Comparison of ENCODE assay signal across 20 cellular contexts in genomic region chr11:114586797-114587196, GRCh38. TPM values are rescaled to one million over a fixed set of nuclear protein-coding genes. Genes with fewer than 3 reads are reported as not detected.
DNase-seq lines count a peak whose midpoint lies in the region; ATAC-seq, FAIRE-seq and TF ChIP-seq lines count a peak whose summit lies in the region.
"Had no signal": no experiment of that assay in that cellular context is flagged by ENCODE, and none has a peak within 500 bp of the region (broad histone marks: within the 10 kb centered on the region; RNA-seq: fewer than 3 reads in every experiment).

No MANE protein-coding gene starts in this region.

- H3K27ac ChIP-seq in mesendoderm (ENCODE audit: low read depth, low read length): no peak overlapping the region
- no peak overlapping the region for H3K27ac ChIP-seq in caudate nucleus (ENCODE audit: low read depth, low read length)
- H3K27ac ChIP-seq: heart right ventricle, pancreas, uterus had no signal

- H3K23ac ChIP-seq in mesendoderm (ENCODE audit: low read length): no peak overlapping the region

- H3K18ac ChIP-seq in mesendoderm (ENCODE audit: low read length): no peak overlapping the region

- H3K79me1 ChIP-seq in mesendoderm (ENCODE audit: low read length): no peaks in the 10 kb centered on the region

- H3K4ac ChIP-seq in mesendoderm (ENCODE audit: low read depth, low read length): no peak overlapping the region

- no peak for TF ChIP-seq EP300 in Ishikawa (IDR thresholded peaks at IDR 0.05; ENCODE audit: borderline replicate concordance)

- no peaks in the 10 kb centered on the region for H3K79me2 ChIP-seq in mesendoderm (ENCODE audit: control insufficient read depth, insufficient read depth, low read length)

- no peak overlapping the region for H2BK15ac ChIP-seq in mesendoderm (replicated peaks; ENCODE audit: low read depth)

- no peak overlapping the region for H2BK5ac ChIP-seq in mesendoderm (ENCODE audit: low read length)

- TF ChIP-seq RAD21 in Ishikawa (IDR thresholded peaks at IDR 0.05; ENCODE audit: low read depth): peak; percentile 17; the same call in 1 of the 2 replicates

- no peak overlapping the region for H3K56ac ChIP-seq in mesendoderm (ENCODE audit: low read length)

- no peak overlapping the region for H2AK5ac ChIP-seq in mesendoderm (ENCODE audit: low read length)

- no peaks in the 10 kb centered on the region for H3K36me3 ChIP-seq in adipocyte (ENCODE audit: control insufficient read depth, insufficient read depth, low read length, severe bottlenecking)
- no peaks in the 10 kb centered on the region for H3K36me3 ChIP-seq in mesendoderm (ENCODE audit: control insufficient read depth, insufficient read depth, low read length)
- H3K36me3 ChIP-seq: heart right ventricle, pancreas, uterus had no signal

- no peak overlapping the region for H3K4me2 ChIP-seq in mesendoderm (ENCODE audit: low read length)
- H3K4me2 ChIP-seq: smooth muscle cell had no signal

- no peak overlapping the region for H2BK120ac ChIP-seq in mesendoderm (ENCODE audit: low read depth, low read length)

- DNase-seq in ELF-1 (ENCODE audit: low read depth, low spot score) (peak; percentile 17), adipocyte (ENCODE audit: low read depth) (peak; percentile 7), mesendoderm (peak; percentile 16), frontal cortex (ENCODE audit: low spot score in 2 of 2) (no peak), caudate nucleus (lab: John Stamatoyannopoulos, UW) (no peak)
- DNase-seq: activated CD4-positive, alpha-beta T cell treated with anti-CD3 and anti-CD28 coated beads, Interleukin-2, amount 10 ng/mL, durations not matched to agents 24 days and 14 days; activated naive CD8-positive, alpha-beta T cell treated with anti-CD3 and anti-CD28 coated beads, Interleukin-2, amount 10 ng/mL, durations not matched to agents 7 days and 5 days; CD4-positive, CD25-positive, alpha-beta regulatory T cell; heart right ventricle; mucosa of descending colon; NCI-H2029; NCI-H524 treated with DMSO at 0.1 percent for 48 hours; pancreas; stimulated activated naive CD8-positive, alpha-beta T cell treated with anti-CD3 and anti-CD28 coated beads, Interleukin-15, amount 100 ng/mL, for 72 hours; uterus had no signal

- no peak for FAIRE-seq in frontal cortex (lab: Jason Lieb, UNC)
- FAIRE-seq: pancreas had no signal

- no peak for ATAC-seq in HG02623 (IDR thresholded peaks at IDR 0.05; ENCODE audit: unreplicated experiment)
- ATAC-seq: heart right ventricle; pancreas; stimulated activated naive CD8-positive, alpha-beta T cell treated with anti-CD3 and anti-CD28 coated beads, Interleukin-15, amount 100 ng/mL, for 72 hours had no signal

- WGBS in mesendoderm (ENCODE audit: extremely low coverage, insufficient coverage, low lambda C conversion rate): no CpG with 5 or more reads among the region's 5 CpGs

- no peak overlapping the region for H4K8ac ChIP-seq in mesendoderm (ENCODE audit: low read depth, low read length)

- H4K5ac ChIP-seq in mesendoderm (ENCODE audit: low read length): no peak overlapping the region

- H3K9me3 ChIP-seq in adipocyte (ENCODE audit: control insufficient read depth, low read length): peaks cover 31% of the 10 kb centered on the region

- H3K9ac ChIP-seq in adipocyte (ENCODE audit: low read length) (no peak overlapping the region), mesendoderm (ENCODE audit: low read length) (no peak overlapping the region)

- H3K4me1 ChIP-seq in adipocyte (ENCODE audit: control insufficient read depth, insufficient read depth, low read length) (no peaks in the 10 kb centered on the region), mesendoderm (ENCODE audit: control insufficient read depth, low read depth, low read length) (no peaks in the 10 kb centered on the region)
- H3K4me1 ChIP-seq: heart right ventricle, pancreas, uterus had no signal

- no peak overlapping the region for H3K4me3 ChIP-seq in adipocyte (ENCODE audit: low read length)
- H3K4me3 ChIP-seq in mesendoderm (ENCODE audit: low read length): no peak overlapping the region
- H3K4me3 ChIP-seq: heart right ventricle, mucosa of descending colon, pancreas, smooth muscle cell, uterus had no signal

- H3K27me3 ChIP-seq in adipocyte (replicated peaks; ENCODE audit: control insufficient read depth, insufficient read depth, low read length): no peaks in the 10 kb centered on the region
- H3K27me3 ChIP-seq in mesendoderm (ENCODE audit: insufficient read depth, low read length, poor library complexity): no peaks in the 10 kb centered on the region
- H3K27me3 ChIP-seq: heart right ventricle, pancreas, uterus had no signal

TF ChIP-seq in Ishikawa, 13 proteins besides CTCF, POLR2A, EP300 and RAD21:
- TF ChIP-seq CEBPB (IDR thresholded peaks at IDR 0.05) (no peak), ZBTB7A (IDR thresholded peaks at IDR 0.05; ENCODE audit: low read depth) (no peak), MAX (IDR thresholded peaks at IDR 0.05) (no peak), REST (IDR thresholded peaks at IDR 0.05; ENCODE audit: low read depth) (no peak), USF1 (IDR thresholded peaks at IDR 0.05) (no peak), CREB1 (IDR thresholded peaks at IDR 0.05; ENCODE audit: low read depth) (no peak), YY1 (IDR thresholded peaks at IDR 0.05; ENCODE audit: low read depth) (no peak), TAF1 (IDR thresholded peaks at IDR 0.05; ENCODE audit: low read depth) (no peak), TCF12 (IDR thresholded peaks at IDR 0.05; ENCODE audit: low read depth) (no peak), NFIC (IDR thresholded peaks at IDR 0.05) (no peak), TEAD4 (IDR thresholded peaks at IDR 0.05) (no peak), FOXM1 (IDR thresholded peaks at IDR 0.05; ENCODE audit: borderline replicate concordance, low read depth) (no peak)
TF ChIP-seq in Ishikawa: peak in this region for 0.

RNA-seq across cellular contexts. Expression of gene NXPE4, which starts 8.8 kb away (rescaled TPM):
- not detected for polyA plus RNA-seq in mesendoderm (2013, experiment 1 of 2)
- not detected for polyA plus RNA-seq in mesendoderm (2013, experiment 2 of 2)
- total RNA-seq in frontal cortex: not detected
- total RNA-seq: activated CD4-positive, alpha-beta T cell treated with anti-CD3 and anti-CD28 coated beads, Interleukin-2, amount 10 ng/mL, durations not matched to agents 24 days and 14 days; activated naive CD8-positive, alpha-beta T cell treated with anti-CD3 and anti-CD28 coated beads, Interleukin-2, amount 10 ng/mL, durations not matched to agents 7 days and 5 days; CD4-positive, CD25-positive, alpha-beta regulatory T cell; heart right ventricle; kidney epithelial cell; pancreas; smooth muscle cell; T-helper 2 cell treated with Interferon-gamma antibody and Interleukin-4, amounts not matched to agents 100 ng/mL and 5 ng/mL, for 36 hours had no signal
- polyA plus RNA-seq: CD4-positive, CD25-positive, alpha-beta regulatory T cell; heart right ventricle; pancreas; smooth muscle cell had no signal

RNA-seq across cellular contexts. Expression of gene NXPE1, which starts 27.1 kb away (rescaled TPM):
- polyA plus RNA-seq in mesendoderm (2013, experiment 1 of 2): not detected
- polyA plus RNA-seq in mesendoderm (2013, experiment 2 of 2): not detected
- not detected for total RNA-seq in frontal cortex
- total RNA-seq: activated CD4-positive, alpha-beta T cell treated with anti-CD3 and anti-CD28 coated beads, Interleukin-2, amount 10 ng/mL, durations not matched to agents 24 days and 14 days; activated naive CD8-positive, alpha-beta T cell treated with anti-CD3 and anti-CD28 coated beads, Interleukin-2, amount 10 ng/mL, durations not matched to agents 7 days and 5 days; CD4-positive, CD25-positive, alpha-beta regulatory T cell; heart right ventricle; kidney epithelial cell; smooth muscle cell; T-helper 2 cell treated with Interferon-gamma antibody and Interleukin-4, amounts not matched to agents 100 ng/mL and 5 ng/mL, for 36 hours had no signal
- polyA plus RNA-seq: CD4-positive, CD25-positive, alpha-beta regulatory T cell; pancreas; smooth muscle cell had no signal

Comparison
In these comparisons a context has a peak if more than half of its experiments do, and no peak if none do; other contexts are left out.
1. DNase-seq: peak in ELF-1 (single experiment), adipocyte (single experiment) and mesendoderm (single experiment); none in frontal cortex (0 of 2) and caudate nucleus (0 of 61).